ENCODE assay signal across 15 cellular contexts in genomic region chr10:13103554-13103953, GRCh38.
"Had no signal": no experiment of that assay in that cellular context is flagged by ENCODE, and none has a peak within 500 bp of the region (broad histone marks: within the 10 kb centered on the region; RNA-seq: fewer than 3 reads in every experiment).

No MANE protein-coding gene starts in this region.

- H3K4me3 Mint-ChIP-seq: activated CD4-positive, alpha-beta T cell treated with anti-CD3 and anti-CD28 coated beads, Interleukin-2, amount 10 ng/mL, durations not matched to agents 24 days and 14 days; stimulated activated naive B cell treated with anti-CD40 and anti-IgM and Interleukin-4, amounts not matched to agents 10 μg/mL and 1 μg/mL and 100 μg/mL, for 72 hours; T-helper 1 cell treated with Interleukin-12 subunit alpha and Interleukin-12 subunit beta and Interleukin-4 antibody, amounts not matched to agents 30 μg/mL and 1 μg/mL, for 36 hours; WTC11 had no signal

- DNase-seq: activated CD4-positive, alpha-beta T cell treated with anti-CD3 and anti-CD28 coated beads, Interleukin-2, amount 10 ng/mL, durations not matched to agents 24 days and 14 days; activated T-cell treated with anti-CD3 and anti-CD28 coated beads, Interleukin-2, amount 50 U/mL, for 48 hours; dorsolateral prefrontal cortex; kidney; left lung; naive B cell; stimulated activated CD4-positive, alpha-beta T cell treated with anti-CD3 and anti-CD28 coated beads, Interleukin-15, amount 100 ng/mL, for 24 hours; stimulated activated CD4-positive, alpha-beta T cell treated with anti-CD3 and anti-CD28 coated beads, Interleukin-4, amount 100 ng/mL, for 1 hour; stimulated activated naive B cell treated with anti-CD40 and anti-IgM and Interleukin-4, amounts not matched to agents 10 μg/mL and 1 μg/mL and 100 μg/mL, for 72 hours; tibial artery had no signal

- H3K36me3 ChIP-seq: cardiac muscle cell, left lung, vagina had no signal

- H3K36me3 Mint-ChIP-seq: naive B cell, WTC11 had no signal

- H3K4me3 ChIP-seq: cardiac muscle cell, left lung, skin epidermis, tibial artery, vagina had no signal

- H3K9me3 ChIP-seq: left lung, tibial artery, vagina had no signal

- H3K27me3 Mint-ChIP-seq: activated CD4-positive, alpha-beta T cell treated with anti-CD3 and anti-CD28 coated beads, Interleukin-2, amount 10 ng/mL, durations not matched to agents 24 days and 14 days had no signal

- H3K27me3 ChIP-seq: cardiac muscle cell, dorsolateral prefrontal cortex, left lung, tibial artery, vagina had no signal

- H3K9me3 Mint-ChIP-seq: activated CD4-positive, alpha-beta T cell treated with anti-CD3 and anti-CD28 coated beads, Interleukin-2, amount 10 ng/mL, durations not matched to agents 24 days and 14 days; naive B cell; stimulated activated naive B cell treated with anti-CD40 and anti-IgM and Interleukin-4, amounts not matched to agents 10 μg/mL and 1 μg/mL and 100 μg/mL, for 72 hours; T-helper 1 cell treated with Interleukin-12 subunit alpha and Interleukin-12 subunit beta and Interleukin-4 antibody, amounts not matched to agents 30 μg/mL and 1 μg/mL, for 36 hours; WTC11 had no signal

- H3K27ac Mint-ChIP-seq: activated CD4-positive, alpha-beta T cell treated with anti-CD3 and anti-CD28 coated beads, Interleukin-2, amount 10 ng/mL, durations not matched to agents 24 days and 14 days; stimulated activated naive B cell treated with anti-CD40 and anti-IgM and Interleukin-4, amounts not matched to agents 10 μg/mL and 1 μg/mL and 100 μg/mL, for 72 hours; WTC11 had no signal

- ATAC-seq: left lung; stimulated activated naive B cell treated with anti-CD40 and anti-IgM and Interleukin-4, amounts not matched to agents 10 μg/mL and 1 μg/mL and 100 μg/mL, for 72 hours; WTC11 had no signal

- H3K27ac ChIP-seq: cardiac muscle cell, left lung, skin epidermis, vagina had no signal
